9 cellular contexts compared by ENCODE assay signal in genomic region chr7:151754142-151754590, GRCh38.
A peak's percentile ranks its signal among the peaks of the same experiment; 100 is the strongest.
DNase-seq lines count a peak whose midpoint lies in the region; ATAC-seq and TF ChIP-seq lines count a peak whose summit lies in the region.
"Had no signal": no experiment of that assay in that cellular context is flagged by ENCODE, and none has a peak within 500 bp of the region (broad histone marks: within the 10 kb centered on the region; RNA-seq: fewer than 3 reads in every experiment).

No MANE protein-coding gene starts in this region.

- ATAC-seq in heart right ventricle (peak; percentile 86 to 95 (median 91)), psoas muscle (peak; percentile 93 to 98 (median 96)), GM18867 (IDR thresholded peaks at IDR 0.05; ENCODE audit: unreplicated experiment) (no peak), HG02852 (IDR thresholded peaks at IDR 0.05; ENCODE audit: unreplicated experiment) (no peak)

- H3K4me2 ChIP-seq in KMS-11: no peak overlapping the region

- H3K27me3 ChIP-seq in KMS-11 (ENCODE audit: insufficient read depth, low read depth): no peaks in the 10 kb centered on the region
- no peaks in the 10 kb centered on the region for H3K27me3 ChIP-seq in heart right ventricle
- no peaks in the 10 kb centered on the region for H3K27me3 ChIP-seq in psoas muscle (ENCODE audit: insufficient read depth in 3 of 3, low read length in 2 of 3)
- H3K27me3 ChIP-seq: neutrophil had no signal

- no peak overlapping the region for H3K4me3 ChIP-seq in KMS-11 (IDR thresholded peaks at IDR 0.05; ENCODE audit: insufficient read depth, low read depth, low read length)
- H3K4me3 ChIP-seq in heart right ventricle: no peak overlapping the region
- H3K4me3 ChIP-seq in psoas muscle: no peak overlapping the region

- H3K36me3 ChIP-seq in KMS-11 (ENCODE audit: insufficient read depth): no peaks in the 10 kb centered on the region
- H3K36me3 ChIP-seq in heart right ventricle: no peaks in the 10 kb centered on the region
- H3K36me3 ChIP-seq in psoas muscle (ENCODE audit: insufficient read depth in 1 of 2, low read depth in 1 of 2): no peaks in the 10 kb centered on the region
- H3K36me3 ChIP-seq: neutrophil had no signal

- H3K9me3 ChIP-seq in heart right ventricle: no peaks in the 10 kb centered on the region
- H3K9me3 ChIP-seq in psoas muscle: no peaks in the 10 kb centered on the region
- H3K9me3 ChIP-seq: neutrophil had no signal

- H3K27ac ChIP-seq in KMS-11 (no peak overlapping the region), heart right ventricle (peak overlapping the region; percentile 5 to 88 (median 78)), psoas muscle (peak overlapping the region; percentile 59)
- H3K27ac ChIP-seq: neutrophil had no signal

- H4K20me1 ChIP-seq in KMS-11 (ENCODE audit: insufficient read depth): no peaks in the 10 kb centered on the region

- H3K4me1 ChIP-seq in KMS-11 (ENCODE audit: low read depth, poor library complexity, severe bottlenecking) (no peaks in the 10 kb centered on the region), heart right ventricle (peaks cover 12 to 41% (median 25%) of the 10 kb centered on the region in 9 donors), psoas muscle (peaks cover 11% of the 10 kb centered on the region)

- intact Hi-C loops in heart right ventricle (cut with DNase I) (loop anchor here in 6 of 10 donors (2.0 to 10.0 kb wide), 6 partner anchors 122 to 299 kb away; no protein-coding TSS in a partner anchor), psoas muscle (cut with DNase I) (loop anchor here (5.0 to 10.0 kb wide), 4 partner anchors 57 to 299 kb away; no protein-coding TSS in a partner anchor)

- 12 to 15% methylated on average over 14 of the region's 14 CpGs for WGBS in heart right ventricle, 2 donors
- WGBS in psoas muscle, 3 donors: 2 to 11% (median 10%) methylated on average over 14 of the region's 14 CpGs

- peak; percentile 35 for TF ChIP-seq CTCF in KMS-11 (conservative IDR thresholded peaks at IDR 0.05; ENCODE audit: low read depth, low read length)
- peak; percentile 77 to 90 (median 85) for TF ChIP-seq CTCF in heart right ventricle (IDR thresholded peaks at IDR 0.05)
- TF ChIP-seq CTCF in psoas muscle (IDR thresholded peaks at IDR 0.05): peak; percentile 88

- no peaks in the 10 kb centered on the region for H3K79me2 ChIP-seq in KMS-11 (ENCODE audit: insufficient read depth, low read depth)

- H3K9ac ChIP-seq in KMS-11: no peak overlapping the region

- DNase-seq in stimulated activated CD4-positive, alpha-beta T cell treated with anti-CD3 and anti-CD28 coated beads, Interleukin-4, amount 100 ng/mL, for 1 hour: peak; percentile 18
- no peak for DNase-seq in stimulated activated CD4-positive, alpha-beta T cell treated with anti-CD3 and anti-CD28 coated beads, Interleukin-2, amount 100 ng/mL, for 48 hours
- DNase-seq in amniotic stem cell (lab: John Stamatoyannopoulos, UW) (peak; percentile 91), heart right ventricle (peak; percentile 80 to 81), psoas muscle (peak; percentile 86 to 93)

- no peak overlapping the region for H2AFZ ChIP-seq in KMS-11 (ENCODE audit: low read depth)

Comparison
In these comparisons a context has a peak if more than half of its experiments do, and no peak if none do; other contexts are left out.
1. DNase-seq: peak in stimulated activated CD4-positive, alpha-beta T cell treated with anti-CD3 and anti-CD28 coated beads, Interleukin-4, amount 100 ng/mL, for 1 hour (single experiment), amniotic stem cell (single experiment), heart right ventricle (2 of 2) and psoas muscle (2 of 2); none in stimulated activated CD4-positive, alpha-beta T cell treated with anti-CD3 and anti-CD28 coated beads, Interleukin-2, amount 100 ng/mL, for 48 hours (0 of 2).
2. CTCF ChIP-seq: peak in every context shown above with its lines; median percentile 88 in psoas muscle; 85 in heart right ventricle; 35 in KMS-11.
3. ATAC-seq: peak in heart right ventricle (8 of 8) and psoas muscle (4 of 4); none in GM18867 (single experiment) and HG02852 (single experiment).